ENCODE assay signal across 1 cellular context in the genomic region with DNA sequence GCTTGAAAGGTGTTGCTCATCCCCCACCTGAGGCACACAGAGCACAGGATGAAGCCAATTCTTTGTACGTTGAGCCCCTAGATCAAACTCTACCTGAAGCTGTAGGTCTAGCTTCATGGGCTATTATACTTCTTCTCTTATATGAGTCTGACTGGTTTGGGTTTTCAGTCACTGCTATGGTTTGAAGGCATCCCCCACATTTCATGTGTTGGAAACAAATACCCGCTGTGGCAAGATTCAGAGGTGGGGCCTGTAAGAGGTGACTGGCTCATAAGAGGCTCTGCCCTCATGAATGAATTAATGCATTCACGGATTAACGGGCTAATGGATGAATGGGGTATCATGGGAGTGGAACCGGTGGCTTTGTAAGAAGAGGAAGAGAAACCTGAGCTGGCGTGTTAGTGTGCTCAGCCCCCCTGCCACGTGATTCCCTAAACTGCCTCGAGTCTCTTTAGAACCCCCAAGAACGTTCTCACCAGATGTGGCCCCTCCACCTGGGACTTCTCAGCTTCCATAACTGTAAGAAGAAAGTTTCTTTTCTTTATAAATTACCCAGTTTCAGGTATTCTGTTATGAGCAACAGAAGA.
TF ChIP-seq lines count a peak whose summit lies in the region.

No MANE protein-coding gene starts in this region.

TF ChIP-seq in HepG2, 621 proteins besides CTCF, POLR2A, EP300 and RAD21 (continued from another document):
- TF ChIP-seq, protein P1, sequence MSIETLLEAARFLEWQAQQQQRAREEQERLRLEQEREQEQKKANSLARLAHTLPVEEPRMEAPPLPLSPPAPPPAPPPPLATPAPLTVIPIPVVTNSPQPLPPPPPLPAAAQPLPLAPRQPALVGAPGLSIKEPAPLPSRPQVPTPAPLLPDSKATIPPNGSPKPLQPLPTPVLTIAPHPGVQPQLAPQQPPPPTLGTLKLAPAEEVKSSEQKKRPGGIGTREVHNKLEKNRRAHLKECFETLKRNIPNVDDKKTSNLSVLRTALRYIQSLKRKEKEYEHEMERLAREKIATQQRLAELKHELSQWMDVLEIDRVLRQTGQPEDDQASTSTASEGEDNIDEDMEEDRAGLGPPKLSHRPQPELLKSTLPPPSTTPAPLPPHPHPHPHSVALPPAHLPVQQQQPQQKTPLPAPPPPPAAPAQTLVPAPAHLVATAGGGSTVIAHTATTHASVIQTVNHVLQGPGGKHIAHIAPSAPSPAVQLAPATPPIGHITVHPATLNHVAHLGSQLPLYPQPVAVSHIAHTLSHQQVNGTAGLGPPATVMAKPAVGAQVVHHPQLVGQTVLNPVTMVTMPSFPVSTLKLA (IDR thresholded peaks at IDR 0.05), result 0 out of 2 replicates have a peak, but pooled peaks have one; percentile 8
